14 cellular contexts compared by ENCODE assay signal in genomic region chr2:167425113-167425512, GRCh38.
DNase-seq lines count a peak whose midpoint lies in the region; ATAC-seq and TF ChIP-seq lines count a peak whose summit lies in the region.
"Had no signal": no experiment of that assay in that cellular context is flagged by ENCODE, and none has a peak within 500 bp of the region (broad histone marks: within the 10 kb centered on the region; RNA-seq: fewer than 3 reads in every experiment).

No MANE protein-coding gene starts in this region.

- H3K27ac Mint-ChIP-seq in glutamatergic neuron (ENCODE audit: unreplicated experiment) = peak overlapping the region; percentile 75
- H3K27ac Mint-ChIP-seq: B cell; CD8-positive, alpha-beta memory T cell had no signal

- no peaks in the 10 kb centered on the region for H4K20me1 ChIP-seq in OCI-LY7 (ENCODE audit: insufficient read depth, low read length)
- H4K20me1 ChIP-seq: BLaER1 treated with 17β-estradiol and CSF1 and Interleukin-3, amounts not matched to agents 10 nM and 100 nM had no signal

- no peak overlapping the region for H3K27ac ChIP-seq in Panc1 (ENCODE audit: low read length)
- H3K27ac ChIP-seq in OCI-LY7 (ENCODE audit: low read depth, low read length, poor library complexity, severe bottlenecking) = no peak overlapping the region
- H3K27ac ChIP-seq: BLaER1 treated with 17β-estradiol and CSF1 and Interleukin-3, amounts not matched to agents 10 nM and 100 nM; GM23248 had no signal

- H3K9me2 ChIP-seq in OCI-LY7 (ENCODE audit: insufficient read depth, low read length) = no peaks in the 10 kb centered on the region

- no peak overlapping the region for H3K4me3 Mint-ChIP-seq in glutamatergic neuron (ENCODE audit: unreplicated experiment)
- H3K4me3 Mint-ChIP-seq: B cell; CD8-positive, alpha-beta memory T cell had no signal

- no peaks in the 10 kb centered on the region for H3K36me3 Mint-ChIP-seq in glutamatergic neuron (ENCODE audit: unreplicated experiment)
- H3K36me3 Mint-ChIP-seq: CD8-positive, alpha-beta memory T cell had no signal

- DNase-seq in A172 (ENCODE audit: low spot score) (peak; percentile 1), Panc1 (ENCODE audit: low read depth, low spot score) (peak; percentile 7), glutamatergic neuron (no peak), superior temporal gyrus (ENCODE audit: extremely low spot score) (peak; percentile 21), OCI-LY7 (ENCODE audit: low spot score) (no peak), LoVo (ENCODE audit: low spot score) (no peak)
- DNase-seq in activated CD4-positive, alpha-beta T cell treated with anti-CD3 and anti-CD28 coated beads for 48 hours = no peak
- DNase-seq: 8988T; CD8-positive, alpha-beta memory T cell; GDM1; GM23248; HCEC 1CT had no signal

- in situ Hi-C loops in Panc1 (cut with HindIII; ENCODE audit: low pct_unique_long_range_greater_than_20kb, low sequenced_read_pairs) = no loop called here

- H3K4me2 ChIP-seq in OCI-LY7 (ENCODE audit: low read length) = no peak overlapping the region
- H3K4me2 ChIP-seq: BLaER1 treated with 17β-estradiol and CSF1 and Interleukin-3, amounts not matched to agents 10 nM and 100 nM had no signal

- CTCF ChIA-PET in Panc1 (lab: Charles Lee) (no interaction called here), OCI-LY7 (lab: Charles Lee; ENCODE audit: unreplicated experiment) (no interaction called here)

- H3K4me3 ChIP-seq in Panc1 (ENCODE audit: low read depth in 2 of 2, low read length in 2 of 2) (no peak overlapping the region), OCI-LY7 (ENCODE audit: low read depth, low read length, poor library complexity, severe bottlenecking) (no peak overlapping the region)
- H3K4me3 ChIP-seq: BLaER1 treated with 17β-estradiol and CSF1 and Interleukin-3, amounts not matched to agents 10 nM and 100 nM; GM23248 had no signal

- no peaks in the 10 kb centered on the region for H3K9me3 Mint-ChIP-seq in glutamatergic neuron (ENCODE audit: unreplicated experiment)

- POLR2A ChIA-PET in Panc1 (lab: Charles Lee) (no interaction called here), OCI-LY7 (lab: Charles Lee) (no interaction called here)

- H3K27me3 Mint-ChIP-seq in glutamatergic neuron (ENCODE audit: unreplicated experiment) = no peaks in the 10 kb centered on the region
- H3K27me3 Mint-ChIP-seq: B cell had no signal

- H3K27me3 ChIP-seq in Panc1 (ENCODE audit: control insufficient read depth, insufficient read depth, low read length) = no peaks in the 10 kb centered on the region
- H3K27me3 ChIP-seq: BLaER1 treated with 17β-estradiol and CSF1 and Interleukin-3, amounts not matched to agents 10 nM and 100 nM had no signal

- H2AFZ ChIP-seq in OCI-LY7 (ENCODE audit: low read length) = no peak overlapping the region
- H2AFZ ChIP-seq: GM23248 had no signal

- TF ChIP-seq CTCF in Panc1 (IDR thresholded peaks at IDR 0.05) = no peak
- TF ChIP-seq CTCF in glutamatergic neuron (IDR thresholded peaks at IDR 0.05; ENCODE audit: partially characterized antibody, unreplicated experiment) = no peak
- no peak for TF ChIP-seq CTCF in OCI-LY7 (conservative IDR thresholded peaks at IDR 0.05; ENCODE audit: low read length)

- intact Hi-C loops in Panc1 (cut with micrococcal nuclease; ENCODE audit: unreplicated experiment) (no loop called here), OCI-LY7 (cut with micrococcal nuclease; ENCODE audit: unreplicated experiment) (no loop called here)

- no peaks in the 10 kb centered on the region for H3K36me3 ChIP-seq in Panc1 (ENCODE audit: control insufficient read depth, insufficient read depth, low read length)
- no peaks in the 10 kb centered on the region for H3K36me3 ChIP-seq in OCI-LY7 (ENCODE audit: insufficient read depth, low read length)
- H3K36me3 ChIP-seq: BLaER1 treated with 17β-estradiol and CSF1 and Interleukin-3, amounts not matched to agents 10 nM and 100 nM had no signal

- H3K79me2 ChIP-seq in OCI-LY7 (ENCODE audit: insufficient read depth, low read depth, low read length) = no peaks in the 10 kb centered on the region; the same call in 1 of the 2 replicates

- no TSS peak for BruUV-seq in Panc1 (replicated peaks; lab: Mats Ljungman, UMichigan)
- BruUV-seq in OCI-LY7 (replicated peaks; lab: Mats Ljungman, UMichigan) = no TSS peak

- no peaks in the 10 kb centered on the region for H3K4me1 ChIP-seq in Panc1 (ENCODE audit: control insufficient read depth, insufficient read depth, low read length)
- H3K4me1 ChIP-seq in OCI-LY7 (ENCODE audit: insufficient read depth, low read length, poor library complexity, severe bottlenecking) = no peaks in the 10 kb centered on the region
- H3K4me1 ChIP-seq: BLaER1 treated with 17β-estradiol and CSF1 and Interleukin-3, amounts not matched to agents 10 nM and 100 nM had no signal

- peaks cover 17% of the 10 kb centered on the region for H3K4me1 Mint-ChIP-seq in glutamatergic neuron (ENCODE audit: low read depth, unreplicated experiment)
- H3K4me1 Mint-ChIP-seq: B cell; CD8-positive, alpha-beta memory T cell had no signal

- no peak for ATAC-seq in Panc1

- H3K9me3 ChIP-seq in Panc1 (ENCODE audit: control insufficient read depth, insufficient read depth, low read depth, low read length) (no peaks in the 10 kb centered on the region), OCI-LY7 (ENCODE audit: low read length) (no peaks in the 10 kb centered on the region)
- H3K9me3 ChIP-seq: BLaER1 treated with 17β-estradiol and CSF1 and Interleukin-3, amounts not matched to agents 10 nM and 100 nM had no signal

Comparison
In these comparisons a context has a peak if more than half of its experiments do, and no peak if none do; other contexts are left out.
1. DNase-seq: peak in A172 (single experiment), Panc1 (single experiment) and superior temporal gyrus (single experiment); none in glutamatergic neuron (single experiment), activated CD4-positive, alpha-beta T cell treated with anti-CD3 and anti-CD28 coated beads for 48 hours (single experiment), OCI-LY7 (single experiment) and LoVo (single experiment).